ENCODE assay signal across 8 cellular contexts in genomic region chr15:72118400-72118978, GRCh38.
DNase-seq lines count a peak whose midpoint lies in the region; ATAC-seq and TF ChIP-seq lines count a peak whose summit lies in the region.

SENP8 (plus strand) TSS chr15:72118403; CDS start chr15:72139624, 21,221 bp downstream.

- H3K27ac ChIP-seq in epithelial cell of prostate: peak within 1 kb of the TSS; percentile 86

- no peak for TF ChIP-seq CTCF in nephron (IDR thresholded peaks at IDR 0.05; ENCODE audit: unreplicated experiment in 3 of 3)

- peak; percentile 13 for ATAC-seq in HG02870 (IDR thresholded peaks at IDR 0.05; ENCODE audit: unreplicated experiment)
- peak; percentile 66 for ATAC-seq in SK-N-SH treated with all-trans-retinoic acid at 6 μM for 48 hours
- ATAC-seq in GM21786 (IDR thresholded peaks at IDR 0.05; ENCODE audit: unreplicated experiment): no peak

- peaks cover 43% of the 10 kb centered on the region for H3K4me1 Mint-ChIP-seq in nephron

- H3K36me3 Mint-ChIP-seq in nephron (ENCODE audit: low read depth): no peaks in the 10 kb centered on the region

- DNase-seq in activated gamma-delta T cell (lab: John Stamatoyannopoulos, UW): peak; percentile 36
- DNase-seq in activated gamma-delta T cell treated with Interleukin-2 at 50 U/mL for 16 hours: no peak
- DNase-seq in epithelial cell of prostate (ENCODE audit: low read depth, low spot score): no peak
- no peak for DNase-seq in GOT3 (lab: John Stamatoyannopoulos, UW)

- no peaks in the 10 kb centered on the region for H3K27me3 Mint-ChIP-seq in nephron (ENCODE audit: low read depth)

- H3K4me3 Mint-ChIP-seq in nephron: peak within 1 kb of the TSS; percentile 96 to 98 (median 98)

- peak within 1 kb of the TSS; percentile 98 to 100 (median 100) for H3K27ac Mint-ChIP-seq in nephron

- H3K9me3 Mint-ChIP-seq in nephron: no peaks in the 10 kb centered on the region

TF ChIP-seq in SK-N-SH treated with all-trans-retinoic acid at 6 μM for 48 hours, 23 proteins besides CTCF, POLR2A, EP300 and RAD21:
- TF ChIP-seq TSHZ2 (CRISPR knock-in tag; IDR thresholded peaks at IDR 0.05) (no peak), BACH2 (CRISPR knock-in tag; IDR thresholded peaks at IDR 0.05; ENCODE audit: borderline replicate concordance) (no peak), RARB (CRISPR knock-in tag; IDR thresholded peaks at IDR 0.05) (no peak), CSRNP3 (CRISPR knock-in tag; IDR thresholded peaks at IDR 0.05) (no peak), PPARA (CRISPR knock-in tag; IDR thresholded peaks at IDR 0.05; ENCODE audit: borderline replicate concordance) (no peak), PATZ1 (CRISPR knock-in tag; IDR thresholded peaks at IDR 0.05; ENCODE audit: borderline replicate concordance) (no peak), POU6F1 (CRISPR knock-in tag; IDR thresholded peaks at IDR 0.05; ENCODE audit: borderline replicate concordance, low read depth) (no peak), TCF4 (CRISPR knock-in tag; IDR thresholded peaks at IDR 0.05; ENCODE audit: borderline replicate concordance) (no peak), ISL1 (CRISPR knock-in tag; IDR thresholded peaks at IDR 0.05) (no peak), CSDC2 (CRISPR knock-in tag; IDR thresholded peaks at IDR 0.05) (no peak), GLIS3 (CRISPR knock-in tag; IDR thresholded peaks at IDR 0.05) (no peak), ARNTL (CRISPR knock-in tag; IDR thresholded peaks at IDR 0.05; ENCODE audit: borderline replicate concordance, low read depth) (no peak), CREB5 (CRISPR knock-in tag; IDR thresholded peaks at IDR 0.05; ENCODE audit: low read depth) (no peak), ZC3H10 (CRISPR knock-in tag; IDR thresholded peaks at IDR 0.05) (no peak), ZNF565 (CRISPR knock-in tag; conservative IDR thresholded peaks at IDR 0.05; ENCODE audit: low read depth) (no peak), ZNF8 (CRISPR knock-in tag; IDR thresholded peaks at IDR 0.05) (no peak), TOX (CRISPR knock-in tag; IDR thresholded peaks at IDR 0.05; ENCODE audit: borderline replicate concordance) (no peak)
